In genomic region chr3:14461006-14461747, GRCh38 we compare ENCODE assay signal across 12 cellular contexts. TPM values are rescaled to one million over a fixed set of nuclear protein-coding genes. Genes with fewer than 3 reads are reported as not detected.
DNase-seq lines count a peak whose midpoint lies in the region; ATAC-seq, FAIRE-seq and TF ChIP-seq lines count a peak whose summit lies in the region.
"Had no signal": no experiment of that assay in that cellular context is flagged by ENCODE, and none has a peak within 500 bp of the region (broad histone marks: within the 10 kb centered on the region; RNA-seq: fewer than 3 reads in every experiment).

No MANE protein-coding gene starts in this region.

- no TSS peak for BruUV-seq in Calu3 (replicated peaks; lab: Mats Ljungman, UMichigan)

- no peaks in the 10 kb centered on the region for H3K9me3 ChIP-seq in pancreas

- H3K4me1 Mint-ChIP-seq in Calu3 (ENCODE audit: low read depth, unreplicated experiment) = peaks cover 33% of the 10 kb centered on the region
- H3K4me1 Mint-ChIP-seq in central memory CD8-positive, alpha-beta T cell = peaks cover 13% of the 10 kb centered on the region

- H3K36me3 Mint-ChIP-seq in Calu3 (ENCODE audit: insufficient read depth, unreplicated experiment) = peaks cover 62% of the 10 kb centered on the region
- peaks cover 22% of the 10 kb centered on the region for H3K36me3 Mint-ChIP-seq in central memory CD8-positive, alpha-beta T cell (ENCODE audit: insufficient read depth)

- peak overlapping the region; percentile 11 for H3K27ac Mint-ChIP-seq in Calu3 (ENCODE audit: unreplicated experiment)
- peak overlapping the region; percentile 17 for H3K27ac Mint-ChIP-seq in central memory CD8-positive, alpha-beta T cell (ENCODE audit: low read depth)
- H3K27ac Mint-ChIP-seq: CD8-positive, alpha-beta T cell had no signal

- H3K27ac ChIP-seq in RWPE1 (peak overlapping the region; percentile 48), pancreas (peak overlapping the region in 2 of 4 donors; percentile 19 to 46)

- DNase-seq in Calu3 (no peak), RWPE1 (ENCODE audit: low spot score) (no peak), pancreas (no peak), SK-N-DZ (ENCODE audit: low spot score) (no peak)
- no peak for DNase-seq in central memory CD8-positive, alpha-beta T cell (ENCODE audit: low spot score in 2 of 2)
- DNase-seq in activated CD8-positive, alpha-beta memory T cell treated with anti-CD3 and anti-CD28 coated beads, Interleukin-2, amount 50 U/mL, for 4 hours = no peak
- DNase-seq: activated CD8-positive, alpha-beta memory T cell treated with anti-CD3 and anti-CD28 coated beads for 24 hours; NCI-H2227 treated with DMSO at 0.1 percent for 48 hours had no signal

- H3K4me3 ChIP-seq in pancreas = no peak overlapping the region

- no peaks in the 10 kb centered on the region for H3K36me3 ChIP-seq in pancreas

- FAIRE-seq in pancreas (lab: Jason Lieb, UNC) = no peak

- no peak for ATAC-seq in central memory CD8-positive, alpha-beta T cell (replicated peaks; ENCODE audit: extremely low read depth, poor library complexity, severe bottlenecking)
- ATAC-seq in pancreas = peak; percentile 22 to 60 (median 42)
- ATAC-seq in GM21447 (IDR thresholded peaks at IDR 0.05; ENCODE audit: unreplicated experiment) = no peak
- no peak for ATAC-seq in HG02885 (IDR thresholded peaks at IDR 0.05; ENCODE audit: poor library complexity, unreplicated experiment)

- H3K27me3 Mint-ChIP-seq in Calu3 (ENCODE audit: unreplicated experiment) = no peaks in the 10 kb centered on the region
- H3K27me3 Mint-ChIP-seq in central memory CD8-positive, alpha-beta T cell = no peaks in the 10 kb centered on the region
- H3K27me3 Mint-ChIP-seq: T-cell had no signal

- POLR2A ChIA-PET in RWPE1 (lab: Yijun Ruan, JAX; ENCODE audit: low non-redundant PET) = no interaction called here

- no peak overlapping the region for H3K4me3 Mint-ChIP-seq in Calu3 (ENCODE audit: low read depth, unreplicated experiment)
- H3K4me3 Mint-ChIP-seq in central memory CD8-positive, alpha-beta T cell = no peak overlapping the region
- H3K4me3 Mint-ChIP-seq: CD8-positive, alpha-beta T cell; T-cell had no signal

- H3K27me3 ChIP-seq in pancreas = no peaks in the 10 kb centered on the region

- intact Hi-C loops in Calu3 (cut with micrococcal nuclease; ENCODE audit: unreplicated experiment) = loop anchor here (2.0 kb wide), 1 partner anchor 200 kb away; no protein-coding TSS in a partner anchor
- intact Hi-C loops in pancreas (cut with DNase I) = loop anchor here in 1 of 3 donors (5.0 to 10.0 kb wide), 3 partner anchors 199 to 566 kb away; no protein-coding TSS in a partner anchor

- 63 to 72% methylated on average over 13 of the region's 13 CpGs for WGBS in pancreas, 2 donors

- CTCF ChIA-PET in Calu3 (lab: Charles Lee) (interaction anchor here (0.7 to 1.4 kb wide), 3 partner anchors 35 to 258 kb away, joined by 3 to 5 read pairs (median 3); no protein-coding TSS in a partner anchor), RWPE1 (lab: Yijun Ruan, JAX) (interaction anchor here (0.6 to 1.5 kb wide), 4 partner anchors 35 to 258 kb away, joined by 3 to 4 read pairs (median 4); no protein-coding TSS in a partner anchor)

- H3K9me3 Mint-ChIP-seq in Calu3 (ENCODE audit: low read depth, unreplicated experiment) = no peaks in the 10 kb centered on the region
- H3K9me3 Mint-ChIP-seq in central memory CD8-positive, alpha-beta T cell = no peaks in the 10 kb centered on the region
- H3K9me3 Mint-ChIP-seq: CD8-positive, alpha-beta T cell; T-cell had no signal

- H3K4me1 ChIP-seq in pancreas = peaks cover 0 to 23% (median 0%) of the 10 kb centered on the region in 3 donors

- TF ChIP-seq CTCF in Calu3 (IDR thresholded peaks at IDR 0.05; ENCODE audit: unreplicated experiment) (no peak), RWPE1 (conservative IDR thresholded peaks at IDR 0.05; ENCODE audit: low read depth) (no peak), pancreas (IDR thresholded peaks at IDR 0.05) (no peak)

RNA-seq across cellular contexts. Expression of gene SLC6A6, which starts 58.8 kb away (rescaled TPM):
- total RNA-seq in Calu3 (2022) = 46.3 and 48.3 TPM in 2 replicates
- total RNA-seq in pancreas = 10 to 100 TPM in 2 of 6 donors, 1 to 10 TPM in 4; 2.1 to 11.6 (median 3.4) TPM
- polyA plus RNA-seq in pancreas = 1 to 10 TPM; 2.4 to 6.1 TPM
- 23.6 and 27.2 TPM in 2 replicates for polyA plus RNA-seq in SK-N-DZ (2014; cell fraction: cytosol; rRNA removed)
- 49.9 and 68.9 TPM in 2 replicates for polyA plus RNA-seq in SK-N-DZ (2014; cell fraction: nucleus; rRNA removed)

Comparison
In these comparisons a context has a peak if more than half of its experiments do, and no peak if none do; other contexts are left out.
1. ATAC-seq: peak in pancreas (4 of 4); none in central memory CD8-positive, alpha-beta T cell (single experiment), GM21447 (single experiment) and HG02885 (single experiment).